ENCODE assay signal across 8 cellular contexts in the genomic region with DNA sequence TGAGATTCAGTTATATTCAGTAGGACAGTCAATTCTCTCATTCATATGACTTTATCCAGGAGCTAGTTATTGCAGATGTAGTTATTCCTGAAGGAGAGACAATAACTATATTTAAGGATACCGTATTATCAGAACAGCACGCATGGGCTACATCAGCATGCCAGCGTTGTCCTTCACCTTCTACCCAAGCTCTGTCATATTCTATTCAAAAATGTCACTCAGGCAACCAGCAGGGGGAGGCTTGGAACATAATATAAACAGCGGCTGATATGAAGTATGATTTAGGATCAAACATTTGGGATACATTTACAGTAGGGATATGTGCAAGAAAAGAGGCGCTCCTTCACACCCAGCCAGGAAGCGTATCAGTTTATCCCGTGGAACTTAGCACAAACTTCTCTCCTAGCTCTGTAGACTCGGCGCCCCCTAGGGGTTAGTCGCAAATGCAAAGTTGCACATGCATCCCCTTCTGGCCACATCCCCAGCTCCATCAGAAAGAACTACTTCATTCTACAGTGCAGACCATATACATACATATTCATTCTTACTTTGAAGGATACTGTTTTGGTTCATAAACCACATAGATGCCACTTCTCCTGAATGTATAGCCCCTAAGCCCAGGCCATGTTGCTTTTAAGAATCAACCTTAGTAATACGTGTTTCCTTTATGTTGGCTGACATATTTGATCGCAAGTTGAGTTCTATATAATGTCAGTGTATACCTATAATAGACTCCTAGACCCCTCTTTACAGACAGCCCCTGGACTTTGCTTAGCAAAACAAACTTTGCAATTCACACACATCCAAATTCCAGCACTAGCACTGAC.
A peak's percentile ranks its signal among the peaks of the same experiment; 100 is the strongest.
DNase-seq lines count a peak whose midpoint lies in the region; ATAC-seq and TF ChIP-seq lines count a peak whose summit lies in the region.

No MANE protein-coding gene starts in this region.

- TF ChIP-seq CTCF in C4-2B (conservative IDR thresholded peaks at IDR 0.05): peak; percentile 94
- peak; percentile 75 for TF ChIP-seq CTCF in GM13977 (IDR thresholded peaks at IDR 0.05; ENCODE audit: extremely low read depth, insufficient read depth, missing control alignments)
- TF ChIP-seq CTCF in fibroblast of mammary gland (conservative IDR thresholded peaks at IDR 0.05; ENCODE audit: control insufficient read depth, insufficient read depth, low read depth, low read length): peak; percentile 43

- no peak overlapping the region for H2BK120ac ChIP-seq in trophoblast cell (ENCODE audit: insufficient read depth, low read length, poor library complexity)

- ATAC-seq in HG03354 (IDR thresholded peaks at IDR 0.05; ENCODE audit: poor library complexity, severe bottlenecking, unreplicated experiment): peak; percentile 89
- ATAC-seq in GM21515 (IDR thresholded peaks at IDR 0.05; ENCODE audit: unreplicated experiment): no peak

- no peaks in the 10 kb centered on the region for H3K36me3 ChIP-seq in trophoblast cell (ENCODE audit: control insufficient read depth in 1 of 2, insufficient read depth in 2 of 2, low read length in 2 of 2)

- in situ Hi-C loops in GM13977 (cut with MboI; ENCODE audit: low pct_unique_long_range_greater_than_20kb, low sequenced_read_pairs, unreplicated experiment): no loop called here

- no peak overlapping the region for H2AK5ac ChIP-seq in trophoblast cell (ENCODE audit: low read length)

- no peaks in the 10 kb centered on the region for H3K27me3 ChIP-seq in trophoblast cell (ENCODE audit: insufficient read depth, low read length)

- H3K79me1 ChIP-seq in trophoblast cell (ENCODE audit: low read length): no peaks in the 10 kb centered on the region

- H3K18ac ChIP-seq in trophoblast cell (ENCODE audit: low read length): no peak overlapping the region

- H2BK5ac ChIP-seq in trophoblast cell (ENCODE audit: low read depth, low read length, poor library complexity): no peak overlapping the region

- no peak overlapping the region for H4K12ac ChIP-seq in trophoblast cell (ENCODE audit: low read depth, low read length)

- no peak overlapping the region for H3K4me2 ChIP-seq in trophoblast cell (ENCODE audit: low read length)

- H3K14ac ChIP-seq in trophoblast cell (ENCODE audit: low read length): no peak overlapping the region

- no CpG with 5 or more reads among the region's 12 CpGs for WGBS in trophoblast cell (ENCODE audit: extremely low coverage, insufficient coverage, insufficient read length)

- no peak overlapping the region for H3K23ac ChIP-seq in trophoblast cell (ENCODE audit: low read length)

- H3K4ac ChIP-seq in trophoblast cell (ENCODE audit: low read depth, low read length): no peak overlapping the region

- no peaks in the 10 kb centered on the region for H3K79me2 ChIP-seq in trophoblast cell (ENCODE audit: control insufficient read depth, insufficient read depth, low read length, poor library complexity)

- no peak overlapping the region for H2BK12ac ChIP-seq in trophoblast cell (ENCODE audit: low read length)

- no peaks in the 10 kb centered on the region for H3K9me3 ChIP-seq in trophoblast cell (ENCODE audit: insufficient read depth, low read depth, low read length)

- H2AFZ ChIP-seq in trophoblast cell (ENCODE audit: insufficient read depth, low read length, poor library complexity): no peak overlapping the region

- no peak overlapping the region for H4K91ac ChIP-seq in trophoblast cell (ENCODE audit: low read depth, low read length)

- H3K9ac ChIP-seq in trophoblast cell (ENCODE audit: low read length): no peak overlapping the region

- H3K27ac ChIP-seq in C4-2B (no peak overlapping the region), trophoblast cell (ENCODE audit: low read depth, low read length) (no peak overlapping the region)

- peak; percentile 3 for DNase-seq in GM13977 (ENCODE audit: low spot score)
- DNase-seq in SK-N-DZ (ENCODE audit: low spot score): peak; percentile 48
- peak; percentile 3 for DNase-seq in fibroblast of mammary gland (ENCODE audit: low read depth)
- peak; percentile 54 to 75 for DNase-seq in trophoblast cell
- no peak for DNase-seq in AG08395 (ENCODE audit: low spot score)

- no peak overlapping the region for H4K8ac ChIP-seq in trophoblast cell (ENCODE audit: low read depth, low read length)

- H3K4me1 ChIP-seq in trophoblast cell (ENCODE audit: control insufficient read depth in 1 of 2, insufficient read depth in 2 of 2, low read length in 2 of 2): no peaks in the 10 kb centered on the region

- H3K4me3 ChIP-seq in fibroblast of mammary gland (ENCODE audit: control insufficient read depth, low read depth, low read length): no peak overlapping the region
- H3K4me3 ChIP-seq in trophoblast cell (ENCODE audit: low read depth, low read length): no peak overlapping the region

Comparison
In these comparisons a context has a peak if more than half of its experiments do, and no peak if none do; other contexts are left out.
1. CTCF ChIP-seq: peak in every context shown above with its lines; median percentile 94 in C4-2B; 75 in GM13977; 43 in fibroblast of mammary gland.